Comparison of ENCODE assay signal across 15 cellular contexts in the genomic region with DNA sequence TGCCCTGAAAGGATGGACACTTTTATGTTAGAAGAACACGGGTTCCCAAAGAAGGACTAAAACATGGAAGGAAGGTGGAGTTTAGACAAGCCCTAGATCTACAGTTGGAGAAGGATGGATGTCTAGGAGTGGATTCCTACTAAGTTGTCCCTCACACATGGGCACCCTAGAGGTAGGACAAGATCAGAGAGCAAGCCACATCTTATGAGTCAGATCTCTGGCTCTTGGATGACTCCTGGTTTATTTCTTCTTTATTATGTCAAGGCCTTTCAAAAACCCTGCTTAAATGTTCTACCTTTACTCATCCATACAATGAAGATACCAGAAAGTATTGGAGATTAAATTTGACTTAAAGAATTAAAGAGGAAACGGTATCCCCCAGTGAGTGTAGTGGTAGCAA. TPM values are rescaled to one million over a fixed set of nuclear protein-coding genes. Genes with fewer than 3 reads are reported as not detected.
DNase-seq lines count a peak whose midpoint lies in the region; ATAC-seq and TF ChIP-seq lines count a peak whose summit lies in the region.
"Had no signal": no experiment of that assay in that cellular context is flagged by ENCODE, and none has a peak within 500 bp of the region (broad histone marks: within the 10 kb centered on the region; RNA-seq: fewer than 3 reads in every experiment).

No MANE protein-coding gene starts in this region.

- ATAC-seq in GM18873 (IDR thresholded peaks at IDR 0.05; ENCODE audit: low FRiP score, unreplicated experiment) = no peak
- ATAC-seq: HepG2 had no signal

- H3K27me3 ChIP-seq in mammary epithelial cell (ENCODE audit: insufficient read depth, low read length) (no peaks in the 10 kb centered on the region), breast epithelium (no peaks in the 10 kb centered on the region)

- H3K9ac ChIP-seq in mammary epithelial cell (ENCODE audit: insufficient read depth, low read length) = no peak overlapping the region

- H3K9me3 Mint-ChIP-seq in activated T-cell treated with anti-CD3 and anti-CD28 coated beads, Interleukin-2, amount 50 U/mL, for 24 hours = no peaks in the 10 kb centered on the region
- H3K9me3 Mint-ChIP-seq: CD4-positive, CD25-positive, alpha-beta regulatory T cell had no signal

- no peaks in the 10 kb centered on the region for H3K36me3 ChIP-seq in mammary epithelial cell (ENCODE audit: insufficient read depth, low read length)
- no peaks in the 10 kb centered on the region for H3K36me3 ChIP-seq in breast epithelium

- H3K9me3 ChIP-seq in mammary epithelial cell (replicated peaks; ENCODE audit: insufficient read depth, low read length) = no peaks in the 10 kb centered on the region
- H3K9me3 ChIP-seq in breast epithelium = no peaks in the 10 kb centered on the region

- H2AFZ ChIP-seq in mammary epithelial cell (ENCODE audit: low read depth, low read length) = no peak overlapping the region

- H3K36me3 Mint-ChIP-seq in activated T-cell treated with anti-CD3 and anti-CD28 coated beads, Interleukin-2, amount 50 U/mL, for 24 hours (ENCODE audit: low read depth) = no peaks in the 10 kb centered on the region
- H3K36me3 Mint-ChIP-seq: CD4-positive, CD25-positive, alpha-beta regulatory T cell had no signal

- TF ChIP-seq POLR2A in breast epithelium (IDR thresholded peaks at IDR 0.05) = no peak

- TF ChIP-seq CTCF in mammary epithelial cell (conservative IDR thresholded peaks at IDR 0.05 in 1 of 2, IDR thresholded peaks at IDR 0.05 in 1 of 2; ENCODE audit: extremely low read depth in 1 of 2, insufficient read depth in 1 of 2, low read depth in 1 of 2, low read length in 2 of 2) = no peak
- TF ChIP-seq CTCF in breast epithelium (IDR thresholded peaks at IDR 0.05) = no peak
- TF ChIP-seq CTCF in foreskin fibroblast (IDR thresholded peaks at IDR 0.05; ENCODE audit: low read depth, low read length) = no peak

- BruUV-seq in mammary epithelial cell (replicated peaks; lab: Mats Ljungman, UMichigan) = no TSS peak

- H4K20me1 ChIP-seq in mammary epithelial cell (ENCODE audit: insufficient read depth, low read length) = no peaks in the 10 kb centered on the region

- H3K79me2 ChIP-seq in mammary epithelial cell (ENCODE audit: insufficient read depth, low read length) = no peaks in the 10 kb centered on the region

- in situ Hi-C loops in mammary epithelial cell (cut with MboI; ENCODE audit: low sequenced_read_pairs in 2 of 2) = loop anchor here in 1 of 2 donors (25.0 kb wide), 1 partner anchor 946 kb away; no protein-coding TSS in a partner anchor

- H3K4me2 ChIP-seq in mammary epithelial cell (ENCODE audit: insufficient read depth, low read depth, low read length) = no peak overlapping the region

- H3K4me1 ChIP-seq in mammary epithelial cell (ENCODE audit: insufficient read depth, low read length) (peaks cover 14% of the 10 kb centered on the region), breast epithelium (no peaks in the 10 kb centered on the region)

- H3K4me3 Mint-ChIP-seq in activated T-cell treated with anti-CD3 and anti-CD28 coated beads, Interleukin-2, amount 50 U/mL, for 24 hours = no peak overlapping the region
- H3K4me3 Mint-ChIP-seq: CD4-positive, CD25-positive, alpha-beta regulatory T cell had no signal

- H3K4me3 ChIP-seq in mammary epithelial cell (replicated peaks in 1 of 3; ENCODE audit: insufficient read depth in 1 of 3, low read depth in 2 of 3, low read length in 3 of 3) (no peak overlapping the region), breast epithelium (no peak overlapping the region), foreskin fibroblast (ENCODE audit: low read depth in 1 of 2, low read length in 2 of 2) (no peak overlapping the region)

- intact Hi-C loops in mammary epithelial cell (cut with micrococcal nuclease) (no loop called here), breast epithelium (cut with DNase I; ENCODE audit: low total_unique reads) (no loop called here)

- no peak overlapping the region for H3K27ac Mint-ChIP-seq in activated T-cell treated with anti-CD3 and anti-CD28 coated beads, Interleukin-2, amount 50 U/mL, for 24 hours
- H3K27ac Mint-ChIP-seq: CD4-positive, CD25-positive, alpha-beta regulatory T cell had no signal

- DNase-seq in mammary epithelial cell (peak; percentile 8), breast epithelium (ENCODE audit: low spot score in 2 of 2) (no peak), M059J (ENCODE audit: low read depth) (peak; percentile 39), foreskin fibroblast (peak; percentile 42 to 62), NK-92 (lab: John Stamatoyannopoulos, UW; ENCODE audit: unreplicated experiment) (no peak)
- no peak for DNase-seq in activated CD4-positive, alpha-beta T cell treated with anti-CD3 and anti-CD28 coated beads, Interleukin-2, amount 50 U/mL, for 1 hour
- no peak for DNase-seq in activated T-cell treated with anti-CD3 and anti-CD28 coated beads, Interleukin-2, amount 50 U/mL, for 24 hours
- DNase-seq: CD4-positive, CD25-positive, alpha-beta regulatory T cell; DMS53; NCI-H1930; NCI-H2171; NCI-H446 treated with DMSO at 0.1 percent for 48 hours; NCI-H748 treated with DMSO at 0.1 percent for 48 hours had no signal

- dilution Hi-C loops in mammary epithelial cell (cut with HindIII; ENCODE audit: low sequenced_read_pairs) = loop anchor here (5.0 kb wide), 1 partner anchor 154 kb away; no protein-coding TSS in a partner anchor

- H3K27me3 Mint-ChIP-seq in activated T-cell treated with anti-CD3 and anti-CD28 coated beads, Interleukin-2, amount 50 U/mL, for 24 hours = no peaks in the 10 kb centered on the region

- no peak overlapping the region for H3K27ac ChIP-seq in mammary epithelial cell (ENCODE audit: insufficient read depth, low read depth, low read length)
- H3K27ac ChIP-seq in breast epithelium = no peak overlapping the region

- 86% methylated on average over 2 of the region's 2 CpGs for WGBS in mammary epithelial cell (ENCODE audit: low coverage, missing lambda C conversion rate)

- CTCF ChIA-PET in mammary epithelial cell (lab: Charles Lee; ENCODE audit: low non-redundant PET) = interaction anchor here (0.6 kb wide), 1 partner anchor 545 kb away, joined by 3 read pairs; no protein-coding TSS in a partner anchor

- peaks cover 12% of the 10 kb centered on the region for H3K4me1 Mint-ChIP-seq in activated T-cell treated with anti-CD3 and anti-CD28 coated beads, Interleukin-2, amount 50 U/mL, for 24 hours (ENCODE audit: low read depth)

RNA-seq across cellular contexts. Expression of a gene that starts 34.4 kb away (rescaled TPM):
- total RNA-seq in mammary epithelial cell (10 to 100 TPM; 25.5 to 31.8 TPM), breast epithelium (10 to 100 TPM; 54.4 to 87.7 (median 61.8) TPM)
- polyA plus RNA-seq in mammary epithelial cell = 30.9 TPM
- polyA minus RNA-seq in mammary epithelial cell = 40.5 TPM
- total RNA-seq in M059J (2014; rRNA removed; shearing (Covaris generic)) = 64.6 and 89.6 TPM in 2 replicates

RNA-seq across cellular contexts. Expression of a gene that starts 35.7 kb away (rescaled TPM):
- total RNA-seq in mammary epithelial cell (10 to 100 TPM in 1 of 2 donors, 1 to 10 TPM in 1; 1.3 to 10.5 TPM), breast epithelium (1 to 10 TPM in 2 of 3 donors, under 1 TPM in 1; 0.66 to 2.5 (median 1.3) TPM)
- 12.7 TPM for polyA plus RNA-seq in mammary epithelial cell
- 0.57 TPM for polyA minus RNA-seq in mammary epithelial cell
- 18.8 and 22.9 TPM in 2 replicates for total RNA-seq in M059J (2014; rRNA removed; shearing (Covaris generic))

Comparison
In these comparisons a context has a peak if more than half of its experiments do, and no peak if none do; other contexts are left out.
1. DNase-seq: peak in mammary epithelial cell (single experiment), M059J (single experiment) and foreskin fibroblast (2 of 2); none in breast epithelium (0 of 2), activated CD4-positive, alpha-beta T cell treated with anti-CD3 and anti-CD28 coated beads, Interleukin-2, amount 50 U/mL, for 1 hour (single experiment), NK-92 (single experiment) and activated T-cell treated with anti-CD3 and anti-CD28 coated beads, Interleukin-2, amount 50 U/mL, for 24 hours (single experiment).